Comparison of ENCODE assay signal across 16 cellular contexts in genomic region chr1:44300882-44301281, GRCh38.
"Had no signal": no experiment of that assay in that cellular context is flagged by ENCODE, and none has a peak within 500 bp of the region (broad histone marks: within the 10 kb centered on the region; RNA-seq: fewer than 3 reads in every experiment).

No MANE protein-coding gene starts in this region.

- H3K27ac Mint-ChIP-seq: activated CD8-positive, alpha-beta memory T cell treated with anti-CD3 and anti-CD28 coated beads, Interleukin-2, amount 10 ng/mL, durations not matched to agents 7 days and 5 days; activated naive CD8-positive, alpha-beta T cell treated with anti-CD3 and anti-CD28 coated beads, Interleukin-2, amount 10 ng/mL, durations not matched to agents 7 days and 5 days; activated T-cell treated with anti-CD3 and anti-CD28 coated beads, Interleukin-2, amount 50 U/mL, for 24 hours; stimulated activated naive CD8-positive, alpha-beta T cell treated with anti-CD3 and anti-CD28 coated beads, Interleukin-15, amount 100 ng/mL, for 72 hours had no signal

- H3K9me3 ChIP-seq: pancreas, testis, upper lobe of right lung had no signal

- DNase-seq: activated CD4-positive, alpha-beta T cell treated with anti-CD3 and anti-CD28 coated beads, Interleukin-2, amount 50 U/mL, for 48 hours; activated CD8-positive, alpha-beta memory T cell treated with anti-CD3 and anti-CD28 coated beads, Interleukin-2, amount 10 ng/mL, durations not matched to agents 7 days and 5 days; activated naive CD8-positive, alpha-beta T cell treated with anti-CD3 and anti-CD28 coated beads, Interleukin-2, amount 10 ng/mL, durations not matched to agents 7 days and 5 days; activated T-cell treated with anti-CD3 and anti-CD28 coated beads, Interleukin-2, amount 50 U/mL, for 24 hours; aorta; dorsolateral prefrontal cortex; hypothalamus; kidney glomerular epithelial cell; pancreas; retina; stimulated activated CD4-positive, alpha-beta T cell treated with anti-CD3 and anti-CD28 coated beads, Interleukin-4, amount 100 ng/mL, for 24 hours; stimulated activated naive CD8-positive, alpha-beta T cell treated with anti-CD3 and anti-CD28 coated beads, Interleukin-15, amount 100 ng/mL, for 72 hours; testis; upper lobe of right lung had no signal

- H3K27ac ChIP-seq: dorsolateral prefrontal cortex, pancreas, testis, upper lobe of right lung had no signal

- H3K9me3 Mint-ChIP-seq: activated naive CD8-positive, alpha-beta T cell treated with anti-CD3 and anti-CD28 coated beads, Interleukin-2, amount 10 ng/mL, durations not matched to agents 7 days and 5 days; activated T-cell treated with anti-CD3 and anti-CD28 coated beads, Interleukin-2, amount 50 U/mL, for 24 hours; neural crest cell; stimulated activated naive CD8-positive, alpha-beta T cell treated with anti-CD3 and anti-CD28 coated beads, Interleukin-15, amount 100 ng/mL, for 72 hours had no signal

- H3K27me3 ChIP-seq: dorsolateral prefrontal cortex, pancreas, testis, upper lobe of right lung had no signal

- H3K4me1 ChIP-seq: pancreas, testis, upper lobe of right lung had no signal

- ATAC-seq: activated CD4-positive, CD25-positive, alpha-beta regulatory T cell treated with anti-CD3 and anti-CD28 coated beads, Interleukin-2, amount 50 U/mL, for 24 hours; activated CD8-positive, alpha-beta memory T cell treated with anti-CD3 and anti-CD28 coated beads, Interleukin-2, amount 10 ng/mL, durations not matched to agents 7 days and 5 days; pancreas; stimulated activated naive CD8-positive, alpha-beta T cell treated with anti-CD3 and anti-CD28 coated beads, Interleukin-15, amount 100 ng/mL, for 72 hours; upper lobe of right lung had no signal

- H3K4me3 ChIP-seq: dorsolateral prefrontal cortex, pancreas, testis, upper lobe of right lung had no signal

- H3K4me3 Mint-ChIP-seq: activated CD8-positive, alpha-beta memory T cell treated with anti-CD3 and anti-CD28 coated beads, Interleukin-2, amount 10 ng/mL, durations not matched to agents 7 days and 5 days; activated naive CD8-positive, alpha-beta T cell treated with anti-CD3 and anti-CD28 coated beads, Interleukin-2, amount 10 ng/mL, durations not matched to agents 7 days and 5 days; activated T-cell treated with anti-CD3 and anti-CD28 coated beads, Interleukin-2, amount 50 U/mL, for 24 hours; neural crest cell; stimulated activated naive CD8-positive, alpha-beta T cell treated with anti-CD3 and anti-CD28 coated beads, Interleukin-15, amount 100 ng/mL, for 72 hours had no signal

- H3K4me1 Mint-ChIP-seq: activated CD8-positive, alpha-beta memory T cell treated with anti-CD3 and anti-CD28 coated beads, Interleukin-2, amount 10 ng/mL, durations not matched to agents 7 days and 5 days had no signal

- H3K27me3 Mint-ChIP-seq: activated CD8-positive, alpha-beta memory T cell treated with anti-CD3 and anti-CD28 coated beads, Interleukin-2, amount 10 ng/mL, durations not matched to agents 7 days and 5 days; activated naive CD8-positive, alpha-beta T cell treated with anti-CD3 and anti-CD28 coated beads, Interleukin-2, amount 10 ng/mL, durations not matched to agents 7 days and 5 days; activated T-cell treated with anti-CD3 and anti-CD28 coated beads, Interleukin-2, amount 50 U/mL, for 24 hours; stimulated activated naive CD8-positive, alpha-beta T cell treated with anti-CD3 and anti-CD28 coated beads, Interleukin-15, amount 100 ng/mL, for 72 hours had no signal
